ENCODE assay signal across 1 cellular context in genomic region chr21:46187814-46188213, GRCh38.
TF ChIP-seq lines count a peak whose summit lies in the region.

No MANE protein-coding gene starts in this region.

TF ChIP-seq in HCT116, 20 proteins besides CTCF, POLR2A, EP300 and RAD21 (continued from another document):
- no peak for TF ChIP-seq MAX (IDR thresholded peaks at IDR 0.05)
- TF ChIP-seq ZFX (IDR thresholded peaks at IDR 0.05): no peak
- TF ChIP-seq SP1 (IDR thresholded peaks at IDR 0.05; ENCODE audit: low read depth): no peak
- no peak for TF ChIP-seq ZBTB33 (IDR thresholded peaks at IDR 0.05; ENCODE audit: extremely low read depth, insufficient replicate concordance, low read length)
- TF ChIP-seq EZH2phosphoT487 (IDR thresholded peaks at IDR 0.05; ENCODE audit: borderline replicate concordance): no peak
- no peak for TF ChIP-seq EGR1 (IDR thresholded peaks at IDR 0.05; ENCODE audit: low read depth)
